In genomic region chr5:56414056-56414455, GRCh38 we compare ENCODE assay signal across 15 cellular contexts.
DNase-seq lines count a peak whose midpoint lies in the region; FAIRE-seq and TF ChIP-seq lines count a peak whose summit lies in the region.
"Had no signal": no experiment of that assay in that cellular context is flagged by ENCODE, and none has a peak within 500 bp of the region (broad histone marks: within the 10 kb centered on the region; RNA-seq: fewer than 3 reads in every experiment).

No MANE protein-coding gene starts in this region.

- WGBS in spleen, 5 donors, result 28 to 41% (median 36%) methylated on average over 3 of the region's 3 CpGs

- intact Hi-C loops in OCI-LY7 (cut with micrococcal nuclease; ENCODE audit: unreplicated experiment) (loop anchor here (5.0 kb wide), 1 partner anchor 258 kb away; no protein-coding TSS in a partner anchor), spleen (cut with DNase I; ENCODE audit: low total_unique reads) (no loop called here)

- peaks cover 50% of the 10 kb centered on the region for H3K4me1 ChIP-seq in OCI-LY7 (ENCODE audit: insufficient read depth, low read length, poor library complexity, severe bottlenecking)
- peaks cover 4 to 59% (median 39%) of the 10 kb centered on the region in 6 donors for H3K4me1 ChIP-seq in spleen

- no peak for TF ChIP-seq POLR2A in spleen (IDR thresholded peaks at IDR 0.05)

- no TSS peak for BruUV-seq in OCI-LY7 (replicated peaks; lab: Mats Ljungman, UMichigan)

- CTCF ChIA-PET in OCI-LY7 (lab: Charles Lee; ENCODE audit: unreplicated experiment), result interaction anchor here (1.5 kb wide), 1 partner anchor 424 kb away, joined by 5 read pairs; no protein-coding TSS in a partner anchor

- no peak for TF ChIP-seq CTCF in OCI-LY7 (conservative IDR thresholded peaks at IDR 0.05; ENCODE audit: low read length)
- no peak for TF ChIP-seq CTCF in fibroblast of the aortic adventitia (IDR thresholded peaks at IDR 0.05; ENCODE audit: insufficient read depth, low read length)
- TF ChIP-seq CTCF in spleen (IDR thresholded peaks at IDR 0.05 in 8 of 11, conservative IDR thresholded peaks at IDR 0.05 in 3 of 11), result no peak

- H3K4me2 ChIP-seq in OCI-LY7 (ENCODE audit: low read length), result peak overlapping the region; percentile 81

- H2AFZ ChIP-seq in OCI-LY7 (ENCODE audit: low read length), result peak overlapping the region; percentile 96

- H3K9me3 ChIP-seq in OCI-LY7 (ENCODE audit: low read length) (peaks cover 12% of the 10 kb centered on the region; the same call in 1 of the 2 replicates), spleen (peaks cover 0 to 7% (median 5%) of the 10 kb centered on the region in 8 donors)

- POLR2A ChIA-PET in OCI-LY7 (lab: Charles Lee), result interaction anchor here (0.6 to 3.0 kb wide), 9 partner anchors 23 to 1765 kb away, joined by 3 to 21 read pairs (median 4); no protein-coding TSS in a partner anchor

- no peaks in the 10 kb centered on the region for H3K79me2 ChIP-seq in OCI-LY7 (ENCODE audit: insufficient read depth, low read depth, low read length)

- peak overlapping the region; percentile 58 for H3K4me3 ChIP-seq in OCI-LY7 (ENCODE audit: low read depth, low read length, poor library complexity, severe bottlenecking)
- no peak overlapping the region for H3K4me3 ChIP-seq in fibroblast of the aortic adventitia (ENCODE audit: low read depth, low read length)
- peak overlapping the region in 1 of 8 donors; percentile 50 for H3K4me3 ChIP-seq in spleen
- H3K4me3 ChIP-seq: esophagus squamous epithelium had no signal

- H3K27me3 ChIP-seq in spleen (replicated peaks in 1 of 7), result no peaks in the 10 kb centered on the region
- H3K27me3 ChIP-seq: esophagus squamous epithelium had no signal

- DNase-seq in GM18507 (ENCODE audit: extremely low spot score, insufficient read length, low read depth) (no peak), OCI-LY7 (ENCODE audit: low spot score) (peak; percentile 28), fibroblast of the aortic adventitia (ENCODE audit: low read depth) (peak; percentile 32), spleen (no peak), dermis blood vessel endothelial cell (no peak), DMS79 (lab: John Stamatoyannopoulos, UW) (no peak), COR-L47 (lab: John Stamatoyannopoulos, UW) (no peak)
- DNase-seq in stimulated activated CD4-positive, alpha-beta T cell treated with anti-CD3 and anti-CD28 coated beads, Interleukin-1b, Interleukin-23, amount 100 ng/mL, for 48 hours, result no peak
- DNase-seq: activated CD4-positive, alpha-beta T cell treated with anti-CD3 and anti-CD28 coated beads, Interleukin-2, amount 50 U/mL, for 48 hours; activated naive CD4-positive, alpha-beta T cell treated with anti-CD3 and anti-CD28 coated beads, Interleukin-2, amount 50 U/mL, for 16 hours; esophagus squamous epithelium; H9; immature natural killer cell; naive thymus-derived CD4-positive, alpha-beta T cell; NCI-H1417 treated with DMSO at 0.1 percent for 48 hours had no signal

- no peaks in the 10 kb centered on the region for H4K20me1 ChIP-seq in OCI-LY7 (ENCODE audit: insufficient read depth, low read length)

- H3K36me3 ChIP-seq in OCI-LY7 (ENCODE audit: insufficient read depth, low read length) (no peaks in the 10 kb centered on the region; the same call in 1 of the 2 replicates), spleen (no peaks in the 10 kb centered on the region)
- H3K36me3 ChIP-seq: esophagus squamous epithelium had no signal

- FAIRE-seq in GM18507 (lab: Jason Lieb, UNC), result peak; percentile 70

- H3K27ac ChIP-seq in OCI-LY7 (ENCODE audit: low read depth, low read length, poor library complexity, severe bottlenecking) (peak overlapping the region; percentile 84), spleen (peak overlapping the region in 7 of 8 donors; percentile 75 to 94 (median 90))

- no peaks in the 10 kb centered on the region for H3K9me2 ChIP-seq in OCI-LY7 (ENCODE audit: insufficient read depth, low read length)

Comparison
In these comparisons a context has a peak if more than half of its experiments do, and no peak if none do; other contexts are left out.
1. DNase-seq: peak in OCI-LY7 (single experiment) and fibroblast of the aortic adventitia (single experiment); none in GM18507 (single experiment), spleen (single experiment), dermis blood vessel endothelial cell (single experiment), DMS79 (single experiment), stimulated activated CD4-positive, alpha-beta T cell treated with anti-CD3 and anti-CD28 coated beads, Interleukin-1b, Interleukin-23, amount 100 ng/mL, for 48 hours (single experiment) and COR-L47 (single experiment).